In genomic region chr12:47207829-47208248, GRCh38 we compare ENCODE assay signal across 8 cellular contexts.
DNase-seq lines count a peak whose midpoint lies in the region; ATAC-seq and TF ChIP-seq lines count a peak whose summit lies in the region.

No MANE protein-coding gene starts in this region.

- intact Hi-C loops in esophagus squamous epithelium (cut with DNase I): no loop called here

- H3K27ac ChIP-seq in KOPT-K1 (ENCODE audit: low read depth, low read length, poor library complexity, severe bottlenecking) (peak overlapping the region; percentile 95), esophagus squamous epithelium (peak overlapping the region in 3 of 4 donors; percentile 38 to 69 (median 47))

- peak; percentile 50 for DNase-seq in GM13976 (ENCODE audit: low spot score)
- DNase-seq in esophagus squamous epithelium (lab: John Stamatoyannopoulos, UW): no peak
- no peak for DNase-seq in NCI-H187 (lab: John Stamatoyannopoulos, UW)
- no peak for DNase-seq in A172 (ENCODE audit: low spot score)
- no peak for DNase-seq in NCI-H1105 (lab: John Stamatoyannopoulos, UW)
- no peak for DNase-seq in OCI-M2 (lab: John Stamatoyannopoulos, UW; ENCODE audit: unreplicated experiment)

- H3K4me3 ChIP-seq in esophagus squamous epithelium: no peak overlapping the region

- H3K9me3 ChIP-seq in KOPT-K1 (ENCODE audit: insufficient read depth, low read length, poor library complexity, severe bottlenecking) (peaks cover 9% of the 10 kb centered on the region), esophagus squamous epithelium (no peaks in the 10 kb centered on the region)

- no peak for TF ChIP-seq CTCF in GM13976 (IDR thresholded peaks at IDR 0.05; ENCODE audit: borderline replicate concordance, control extremely low read depth, extremely low read depth, insufficient read depth, missing control alignments)
- TF ChIP-seq CTCF in esophagus squamous epithelium (IDR thresholded peaks at IDR 0.05): no peak

- H3K4me1 ChIP-seq in esophagus squamous epithelium: peaks cover 0 to 27% (median 6%) of the 10 kb centered on the region in 3 donors

- peaks cover 35% of the 10 kb centered on the region for H3K36me3 ChIP-seq in KOPT-K1 (ENCODE audit: insufficient read depth, low read length)
- H3K36me3 ChIP-seq in esophagus squamous epithelium: no peaks in the 10 kb centered on the region

- 58 to 63% methylated on average over 3 of the region's 3 CpGs for WGBS in esophagus squamous epithelium, 2 donors

- in situ Hi-C loops in GM13976 (cut with MboI; ENCODE audit: low sequenced_read_pairs, unreplicated experiment): no loop called here

- H3K27me3 ChIP-seq in esophagus squamous epithelium: no peaks in the 10 kb centered on the region

- TF ChIP-seq POLR2A in esophagus squamous epithelium (IDR thresholded peaks at IDR 0.05): no peak

- peak; percentile 72 for ATAC-seq in GM21717 (IDR thresholded peaks at IDR 0.05; ENCODE audit: unreplicated experiment)
